In the genomic region with DNA sequence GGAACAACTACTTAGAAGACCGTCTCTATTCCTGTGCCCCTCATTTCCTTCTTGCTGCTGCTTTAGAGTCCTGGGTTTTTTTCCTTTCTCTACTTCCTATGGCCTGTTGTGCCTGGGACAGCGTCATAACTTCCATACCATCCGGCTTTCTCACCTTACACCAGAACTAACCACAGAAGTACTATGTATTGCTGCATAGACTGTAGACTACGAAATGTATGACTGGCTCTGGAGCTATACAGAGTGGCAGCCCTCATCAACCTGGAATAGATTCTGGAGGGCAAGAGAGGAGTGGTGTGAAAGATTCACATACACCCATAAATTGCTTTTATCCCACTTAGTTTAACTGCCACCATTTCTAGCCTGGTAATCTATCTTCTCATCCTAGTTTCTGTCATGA, we compare ENCODE assay signal across 26 cellular contexts. TPM values are rescaled to one million over a fixed set of nuclear protein-coding genes. Genes with fewer than 3 reads are reported as not detected.
DNase-seq lines count a peak whose midpoint lies in the region; ATAC-seq and TF ChIP-seq lines count a peak whose summit lies in the region.
"Had no signal": no experiment of that assay in that cellular context is flagged by ENCODE, and none has a peak within 500 bp of the region (broad histone marks: within the 10 kb centered on the region; RNA-seq: fewer than 3 reads in every experiment).

No MANE protein-coding gene starts in this region.

- no peak overlapping the region for H3K27ac ChIP-seq in trophoblast cell (ENCODE audit: low read depth, low read length)
- H3K27ac ChIP-seq in coronary artery, result no peak overlapping the region
- H3K27ac ChIP-seq: BLaER1 treated with 17β-estradiol and CSF1 and Interleukin-3, amounts not matched to agents 10 nM and 100 nM; cardiac muscle cell; HL-60; pancreas; skin epidermis had no signal

- H3K27me3 Mint-ChIP-seq in activated naive CD8-positive, alpha-beta T cell, result no peaks in the 10 kb centered on the region
- H3K27me3 Mint-ChIP-seq: stimulated activated naive B cell treated with anti-CD40 and anti-IgM and Interleukin-4, amounts not matched to agents 10 μg/mL and 1 μg/mL and 100 μg/mL, for 72 hours had no signal

- H4K91ac ChIP-seq in trophoblast cell (ENCODE audit: low read depth, low read length), result no peak overlapping the region

- ATAC-seq in Right ventricle myocardium superior (ENCODE audit: poor library complexity) (peak; percentile 29), HG02610 (IDR thresholded peaks at IDR 0.05; ENCODE audit: unreplicated experiment) (peak; percentile 4)
- ATAC-seq: left lobe of liver, pancreas had no signal

- H4K8ac ChIP-seq in trophoblast cell (ENCODE audit: low read depth, low read length), result no peak overlapping the region

- CTCF ChIA-PET in HEK293T (lab: Yijun Ruan, JAX), result no interaction called here

- H3K4me3 ChIP-seq in trophoblast cell (ENCODE audit: low read depth, low read length) (no peak overlapping the region), coronary artery (no peak overlapping the region)
- H3K4me3 ChIP-seq: BLaER1 treated with 17β-estradiol and CSF1 and Interleukin-3, amounts not matched to agents 10 nM and 100 nM; cardiac muscle cell; pancreas; skin epidermis had no signal

- no peak overlapping the region for H3K4me3 Mint-ChIP-seq in activated naive CD8-positive, alpha-beta T cell
- H3K4me3 Mint-ChIP-seq: neural crest cell; stimulated activated naive B cell treated with anti-CD40 and anti-IgM and Interleukin-4, amounts not matched to agents 10 μg/mL and 1 μg/mL and 100 μg/mL, for 72 hours had no signal

- intact Hi-C loops in Right ventricle myocardium superior (cut with DNase I), result no loop called here
- intact Hi-C loops in cardiac septum (cut with DNase I), result no loop called here

- H2AK5ac ChIP-seq in trophoblast cell (ENCODE audit: low read length), result no peak overlapping the region

- no peaks in the 10 kb centered on the region for H3K27me3 ChIP-seq in trophoblast cell (ENCODE audit: insufficient read depth, low read length)
- H3K27me3 ChIP-seq: BLaER1 treated with 17β-estradiol and CSF1 and Interleukin-3, amounts not matched to agents 10 nM and 100 nM; cardiac muscle cell; pancreas had no signal

- no peak overlapping the region for H3K4ac ChIP-seq in trophoblast cell (ENCODE audit: low read depth, low read length)

- H3K9ac ChIP-seq in trophoblast cell (ENCODE audit: low read length), result no peak overlapping the region
- H3K9ac ChIP-seq: BLaER1 treated with 17β-estradiol and CSF1 and Interleukin-3, amounts not matched to agents 10 nM and 100 nM; SK-N-SH had no signal

- H3K4me1 ChIP-seq in trophoblast cell (ENCODE audit: control insufficient read depth in 1 of 2, insufficient read depth in 2 of 2, low read length in 2 of 2), result no peaks in the 10 kb centered on the region
- H3K4me1 ChIP-seq: pancreas had no signal

- WGBS in trophoblast cell (ENCODE audit: extremely low coverage, insufficient coverage, insufficient read length), result no CpG with 5 or more reads among the region's 4 CpGs

- POLR2A ChIA-PET in HEK293T (lab: Yijun Ruan, JAX), result interaction anchor here (1.1 kb wide), 1 partner anchor 16 kb away, joined by 4 read pairs; the partner anchor contains the start of gene SRP54

- no peaks in the 10 kb centered on the region for H3K79me2 ChIP-seq in trophoblast cell (ENCODE audit: control insufficient read depth, insufficient read depth, low read length, poor library complexity)

- no peaks in the 10 kb centered on the region for H3K36me3 ChIP-seq in trophoblast cell (ENCODE audit: control insufficient read depth in 1 of 2, insufficient read depth in 2 of 2, low read length in 2 of 2)
- H3K36me3 ChIP-seq: pancreas had no signal

- no peak overlapping the region for H4K12ac ChIP-seq in trophoblast cell (ENCODE audit: low read depth, low read length)

- no peaks in the 10 kb centered on the region for H3K79me1 ChIP-seq in trophoblast cell (ENCODE audit: low read length)

- peaks cover 17% of the 10 kb centered on the region for H3K4me1 Mint-ChIP-seq in activated naive CD8-positive, alpha-beta T cell (ENCODE audit: low read depth)
- H3K4me1 Mint-ChIP-seq: neural crest cell had no signal

- H3K36me3 Mint-ChIP-seq in activated naive CD8-positive, alpha-beta T cell, result peaks cover 9% of the 10 kb centered on the region

- no peak overlapping the region for H3K14ac ChIP-seq in trophoblast cell (ENCODE audit: low read length)

- H2AFZ ChIP-seq in trophoblast cell (ENCODE audit: insufficient read depth, low read length, poor library complexity), result no peak overlapping the region

- no peaks in the 10 kb centered on the region for H3K9me3 Mint-ChIP-seq in activated naive CD8-positive, alpha-beta T cell (ENCODE audit: low read depth)
- H3K9me3 Mint-ChIP-seq: neural crest cell; stimulated activated naive B cell treated with anti-CD40 and anti-IgM and Interleukin-4, amounts not matched to agents 10 μg/mL and 1 μg/mL and 100 μg/mL, for 72 hours had no signal

- peak overlapping the region; percentile 62 for H3K27ac Mint-ChIP-seq in activated naive CD8-positive, alpha-beta T cell

- H2BK120ac ChIP-seq in trophoblast cell (ENCODE audit: insufficient read depth, low read length, poor library complexity), result no peak overlapping the region

- no peak for TF ChIP-seq CTCF in coronary artery (IDR thresholded peaks at IDR 0.05)

- H3K18ac ChIP-seq in trophoblast cell (ENCODE audit: low read length), result no peak overlapping the region

- H2BK5ac ChIP-seq in trophoblast cell (ENCODE audit: low read depth, low read length, poor library complexity), result no peak overlapping the region

- no peak overlapping the region for H3K23ac ChIP-seq in trophoblast cell (ENCODE audit: low read length)

- H3K9me3 ChIP-seq in trophoblast cell (ENCODE audit: insufficient read depth, low read depth, low read length), result no peaks in the 10 kb centered on the region
- H3K9me3 ChIP-seq: BLaER1 treated with 17β-estradiol and CSF1 and Interleukin-3, amounts not matched to agents 10 nM and 100 nM; pancreas; SK-N-SH had no signal

- H2BK12ac ChIP-seq in trophoblast cell (ENCODE audit: low read length), result no peak overlapping the region

- DNase-seq in Right ventricle myocardium superior (no peak), cardiac septum (ENCODE audit: low spot score) (no peak), trophoblast cell (peak; percentile 65 to 83), HEK293T (ENCODE audit: extremely low spot score) (no peak), NCI-H1105 treated with DMSO at 0.1 percent for 48 hours (lab: John Stamatoyannopoulos, UW) (no peak), coronary artery (ENCODE audit: low spot score) (no peak)
- DNase-seq: activated T-cell treated with anti-CD3 and anti-CD28 coated beads, Interleukin-2, amount 50 U/mL, for 48 hours; DND-41; GF-D8; glutamatergic neuron; Kasumi-1; NCI-H1417 treated with DMSO at 0.1 percent for 48 hours; NCI-H2081; NCI-H2227 treated with DMSO at 0.1 percent for 48 hours; NCI-H526; pancreas; SK-N-SH; stimulated activated naive B cell treated with anti-CD40 and anti-IgM and Interleukin-4, amounts not matched to agents 10 μg/mL and 1 μg/mL and 100 μg/mL, for 72 hours had no signal

- H3K4me2 ChIP-seq in trophoblast cell (ENCODE audit: low read length), result no peak overlapping the region
- H3K4me2 ChIP-seq: BLaER1 treated with 17β-estradiol and CSF1 and Interleukin-3, amounts not matched to agents 10 nM and 100 nM; SK-N-SH had no signal

TF ChIP-seq in HEK293T, 16 proteins besides CTCF, POLR2A, EP300 and RAD21:
- no peak for TF ChIP-seq TARDBP (IDR thresholded peaks at IDR 0.05)
- no peak for TF ChIP-seq SP1 (IDR thresholded peaks at IDR 0.05)
- TF ChIP-seq FOXM1 (IDR thresholded peaks at IDR 0.05; ENCODE audit: borderline replicate concordance), result no peak
- no peak for TF ChIP-seq NFRKB (IDR thresholded peaks at IDR 0.05)
- TF ChIP-seq HDGF (IDR thresholded peaks at IDR 0.05; ENCODE audit: borderline replicate concordance), result no peak
- TF ChIP-seq FOXK2 (IDR thresholded peaks at IDR 0.05), result no peak
- TF ChIP-seq ZNF384 (IDR thresholded peaks at IDR 0.05), result no peak
- TF ChIP-seq CTBP1 (IDR thresholded peaks at IDR 0.05; ENCODE audit: borderline replicate concordance), result no peak
- TF ChIP-seq L3MBTL2 (conservative IDR thresholded peaks at IDR 0.05), result no peak
- no peak for TF ChIP-seq ARNT (IDR thresholded peaks at IDR 0.05)
- TF ChIP-seq LEF1 (IDR thresholded peaks at IDR 0.05; ENCODE audit: borderline replicate concordance), result no peak
- TF ChIP-seq SUZ12 (IDR thresholded peaks at IDR 0.05), result no peak
- no peak for TF ChIP-seq ELF4 (IDR thresholded peaks at IDR 0.05)
- TF ChIP-seq PKNOX1 (IDR thresholded peaks at IDR 0.05), result no peak

RNA-seq across cellular contexts. Expression of gene SRP54, which starts 16.9 kb away (rescaled TPM):
- total RNA-seq in Right ventricle myocardium superior, result 26.4 TPM
- 33.9 TPM for total RNA-seq in cardiac septum
- polyA plus RNA-seq in trophoblast cell (2013), result 90.4 and 92.4 TPM in 2 replicates

Comparison
In these comparisons a context has a peak if more than half of its experiments do, and no peak if none do; other contexts are left out.
1. DNase-seq: peak in trophoblast cell (2 of 2); none in Right ventricle myocardium superior (single experiment), cardiac septum (single experiment), HEK293T (single experiment), NCI-H1105 treated with DMSO at 0.1 percent for 48 hours (single experiment) and coronary artery (single experiment).